In genomic region chrX:77788050-77788449, GRCh38 we compare ENCODE assay signal across 9 cellular contexts. TPM values are rescaled to one million over a fixed set of nuclear protein-coding genes. Genes with fewer than 3 reads are reported as not detected.
DNase-seq lines count a peak whose midpoint lies in the region; ATAC-seq, FAIRE-seq and TF ChIP-seq lines count a peak whose summit lies in the region.
"Had no signal": no experiment of that assay in that cellular context is flagged by ENCODE, and none has a peak within 500 bp of the region (broad histone marks: within the 10 kb centered on the region; RNA-seq: fewer than 3 reads in every experiment).

No MANE protein-coding gene starts in this region.

- H3K4me3 ChIP-seq in keratinocyte (ENCODE audit: control insufficient read depth in 2 of 3, extremely low read depth in 1 of 3, insufficient read depth in 2 of 3, low read depth in 1 of 3, low read length in 3 of 3) (no peak overlapping the region), transverse colon (peak overlapping the region in 2 of 4 donors; percentile 12 to 30)

- H4K20me1 ChIP-seq in keratinocyte (ENCODE audit: control insufficient read depth, extremely low read depth, insufficient read depth, low read length) = peaks cover 5% of the 10 kb centered on the region

- no peak overlapping the region for H3K9ac ChIP-seq in keratinocyte (ENCODE audit: control insufficient read depth, extremely low read depth, insufficient read depth, low read length)

- peaks cover 18% of the 10 kb centered on the region for H3K4me1 Mint-ChIP-seq in activated CD8-positive, alpha-beta T cell treated with anti-CD3 and anti-CD28 coated beads for 36 hours (ENCODE audit: low read depth)

- H3K79me2 ChIP-seq in keratinocyte (ENCODE audit: control insufficient read depth, insufficient read depth, low read length) = peaks cover 29% of the 10 kb centered on the region

- peaks cover 7% of the 10 kb centered on the region for H3K4me1 ChIP-seq in keratinocyte (ENCODE audit: control insufficient read depth, extremely low read depth, insufficient read depth, low read length)
- peaks cover 0 to 8% (median 1%) of the 10 kb centered on the region in 4 donors for H3K4me1 ChIP-seq in transverse colon

- H3K27me3 ChIP-seq in keratinocyte (ENCODE audit: control insufficient read depth, extremely low read depth, insufficient read depth, low read length) = no peaks in the 10 kb centered on the region
- no peaks in the 10 kb centered on the region for H3K27me3 ChIP-seq in transverse colon

- dilution Hi-C loops in keratinocyte (cut with MboI; ENCODE audit: extremely low pct_ligation_motif_present, low sequenced_read_pairs) = no loop called here

- H3K9me3 ChIP-seq in keratinocyte (ENCODE audit: control insufficient read depth, low read depth, low read length) = no peaks in the 10 kb centered on the region
- H3K9me3 ChIP-seq in transverse colon = no peaks in the 10 kb centered on the region

- H3K27ac Mint-ChIP-seq in activated CD8-positive, alpha-beta T cell treated with anti-CD3 and anti-CD28 coated beads for 36 hours = peak overlapping the region; percentile 81

- peak overlapping the region; percentile 69 for H3K4me3 Mint-ChIP-seq in activated CD8-positive, alpha-beta T cell treated with anti-CD3 and anti-CD28 coated beads for 36 hours

- CTCF ChIA-PET in activated CD8-positive, alpha-beta T cell treated with anti-CD3 and anti-CD28 coated beads for 36 hours (lab: Charles Lee) = no interaction called here

- POLR2A ChIA-PET in activated CD8-positive, alpha-beta T cell treated with anti-CD3 and anti-CD28 coated beads for 36 hours (lab: Charles Lee) = interaction anchor here (0.7 kb wide), 1 partner anchor 11 kb away, joined by 3 read pairs; no protein-coding TSS in a partner anchor

- no peak for TF ChIP-seq POLR2A in transverse colon (IDR thresholded peaks at IDR 0.05)

- H3K27me3 Mint-ChIP-seq in activated CD8-positive, alpha-beta T cell treated with anti-CD3 and anti-CD28 coated beads for 36 hours = no peaks in the 10 kb centered on the region

- H3K36me3 ChIP-seq in keratinocyte (ENCODE audit: control insufficient read depth in 2 of 2, extremely low read depth in 1 of 2, insufficient read depth in 2 of 2, low read length in 2 of 2) (no peaks in the 10 kb centered on the region), transverse colon (no peaks in the 10 kb centered on the region)

- no peak for TF ChIP-seq CTCF in activated CD8-positive, alpha-beta T cell treated with anti-CD3 and anti-CD28 coated beads for 36 hours (IDR thresholded peaks at IDR 0.05)
- TF ChIP-seq CTCF in keratinocyte (optimal IDR thresholded peaks at IDR 0.05 in 1 of 3, IDR thresholded peaks at IDR 0.05 in 1 of 3, conservative IDR thresholded peaks at IDR 0.05 in 1 of 3; ENCODE audit: extremely low read depth in 1 of 3, insufficient read depth in 2 of 3, low read length in 3 of 3) (no peak), transverse colon (IDR thresholded peaks at IDR 0.05) (no peak)

- in situ Hi-C loops in transverse colon (cut with MboI; ENCODE audit: low pct_ligation_motif_present in 1 of 4, low pct_unique_long_range_greater_than_20kb in 1 of 4, low sequenced_read_pairs in 3 of 4) = loop anchor here in 1 of 4 donors (10.0 kb wide), 1 partner anchor 107 kb away; the partner anchor contains the start of genes COX7B and MAGT1

- DNase-seq in Right ventricle myocardium superior (no peak), Right ventricle myocardium inferior (ENCODE audit: missing footprints) (no peak), keratinocyte (ENCODE audit: low read depth, low spot score) (no peak), transverse colon (no peak), T-helper 9 cell (no peak)
- peak; percentile 22 for DNase-seq in activated CD8-positive, alpha-beta T cell treated with anti-CD3 and anti-CD28 coated beads for 36 hours
- DNase-seq: NCI-H1417 treated with DMSO at 0.1 percent for 48 hours had no signal

- H3K9me1 ChIP-seq in keratinocyte (ENCODE audit: control insufficient read depth, extremely low read depth, insufficient read depth, low read length) = no peaks in the 10 kb centered on the region

- FAIRE-seq in keratinocyte (lab: Jason Lieb, UNC) = no peak

- H3K36me3 Mint-ChIP-seq in activated CD8-positive, alpha-beta T cell treated with anti-CD3 and anti-CD28 coated beads for 36 hours (ENCODE audit: low read depth) = peaks cover 4% of the 10 kb centered on the region

- no peaks in the 10 kb centered on the region for H3K9me3 Mint-ChIP-seq in activated CD8-positive, alpha-beta T cell treated with anti-CD3 and anti-CD28 coated beads for 36 hours

- peak overlapping the region; percentile 32 for H3K4me2 ChIP-seq in keratinocyte (ENCODE audit: control insufficient read depth, extremely low read depth, insufficient read depth, low read depth, low read length)

- no peak overlapping the region for H2AFZ ChIP-seq in keratinocyte (ENCODE audit: control insufficient read depth, low read length)

- H3K27ac ChIP-seq in keratinocyte (ENCODE audit: control insufficient read depth, insufficient read depth, low read length) (no peak overlapping the region), transverse colon (peak overlapping the region; percentile 13 to 56 (median 42))

- WGBS in transverse colon (ENCODE audit: low coverage in 1 of 2), 2 donors = 57% methylated on average over 2 of the region's 2 CpGs; no CpG with 5 or more reads in 1 of the 2 donors

- ATAC-seq in Right ventricle myocardium superior (ENCODE audit: poor library complexity) (peak; percentile 23), Right ventricle myocardium inferior (no peak), HG02678 (IDR thresholded peaks at IDR 0.05; ENCODE audit: unreplicated experiment) (no peak), HG03354 (IDR thresholded peaks at IDR 0.05; ENCODE audit: poor library complexity, severe bottlenecking, unreplicated experiment) (no peak)
- peak; percentile 38 for ATAC-seq in activated CD8-positive, alpha-beta T cell treated with anti-CD3 and anti-CD28 coated beads for 36 hours

- TF ChIP-seq EP300 in transverse colon (IDR thresholded peaks at IDR 0.05; ENCODE audit: low read depth) = no peak

- intact Hi-C loops in Right ventricle myocardium superior (cut with DNase I) (no loop called here), Right ventricle myocardium inferior (cut with DNase I) (loop anchor here (10.0 kb wide), 1 partner anchor 123 kb away; no protein-coding TSS in a partner anchor), transverse colon (cut with DNase I; ENCODE audit: low total_unique reads) (no loop called here)
- intact Hi-C loops in activated CD8-positive, alpha-beta T cell treated with anti-CD3 and anti-CD28 coated beads for 36 hours (cut with micrococcal nuclease) = loop anchor here (10.0 kb wide), 2 partner anchors 73 to 107 kb away; partner anchors contain the start of genes COX7B and MAGT1

RNA-seq across cellular contexts. Expression of gene ATRX, which starts 2.0 kb away (rescaled TPM):
- total RNA-seq in Right ventricle myocardium superior = 75.2 TPM
- 74.8 TPM for total RNA-seq in Right ventricle myocardium inferior
- 10 to 100 TPM; 51.6 to 60.9 TPM for total RNA-seq in activated CD8-positive, alpha-beta T cell treated with anti-CD3 and anti-CD28 coated beads for 36 hours
- polyA plus RNA-seq in keratinocyte = 23.1 to 31.3 TPM (median 30.1 TPM) in 3 replicates
- 78.1 TPM for polyA plus RNA-seq in keratinocyte (2011; ENCODE audit: low read depth)
- 12.6 and 22.6 TPM in 2 replicates for polyA plus RNA-seq in keratinocyte (2011; cell fraction: cytosol; rRNA removed)
- 54.4 and 68.5 TPM in 2 replicates for polyA plus RNA-seq in keratinocyte (2011; cell fraction: nucleus; rRNA removed)
- polyA plus RNA-seq in keratinocyte (2012; ENCODE audit: low replicate concordance) = 22.9 and 27.0 TPM in 2 replicates
- polyA minus RNA-seq in keratinocyte = 19.1 to 82.0 TPM (median 37.9 TPM) in 3 replicates
- 55.2 TPM for polyA minus RNA-seq in keratinocyte (2011; cell fraction: cytosol; rRNA and poly(A)+ RNA removed)
- polyA minus RNA-seq in keratinocyte (2011; cell fraction: nucleus; rRNA and poly(A)+ RNA removed) = 61.2 and 152 TPM in 2 replicates
- 100 to 1,000 TPM in 1 of 4 donors, 10 to 100 TPM in 3; 57.9 to 547 (median 74.5) TPM for total RNA-seq in transverse colon

Comparison
In these comparisons a context has a peak if more than half of its experiments do, and no peak if none do; other contexts are left out.
1. ATAC-seq: peak in Right ventricle myocardium superior (single experiment) and activated CD8-positive, alpha-beta T cell treated with anti-CD3 and anti-CD28 coated beads for 36 hours (single experiment); none in Right ventricle myocardium inferior (single experiment), HG02678 (single experiment) and HG03354 (single experiment).
2. intact Hi-C loops: an anchor here in Right ventricle myocardium inferior (10.0 kb wide) and activated CD8-positive, alpha-beta T cell treated with anti-CD3 and anti-CD28 coated beads for 36 hours (10.0 kb wide); none called in Right ventricle myocardium superior and transverse colon.